Comparison of ENCODE assay signal across 28 cellular contexts in genomic region chr3:184733971-184734608, GRCh38.
"Had no signal": no experiment of that assay in that cellular context is flagged by ENCODE, and none has a peak within 500 bp of the region (broad histone marks: within the 10 kb centered on the region; RNA-seq: fewer than 3 reads in every experiment).

No MANE protein-coding gene starts in this region.

- H3K9me3 ChIP-seq: ascending aorta, body of pancreas, Peyer's patch had no signal

- H3K27me3 ChIP-seq: ascending aorta, body of pancreas, Peyer's patch had no signal

- DNase-seq: activated CD4-positive, alpha-beta T cell treated with anti-CD3 and anti-CD28 coated beads for 4 hours; activated CD8-positive, alpha-beta T cell treated with anti-CD3 and anti-CD28 coated beads for 36 hours; activated effector memory CD4-positive, alpha-beta T cell treated with Interleukin-2 at 50 U/mL for 16 hours; activated naive CD4-positive, alpha-beta T cell treated with Interleukin-2 at 50 U/mL for 16 hours; activated naive CD8-positive, alpha-beta T cell treated with anti-CD3 and anti-CD28 coated beads, Interleukin-2, amount 50 U/mL, for 24 hours; activated T-cell treated with anti-CD3 and anti-CD28 coated beads, Interleukin-2, amount 50 U/mL, for 24 hours; amniotic stem cell; body of pancreas; IMR-90; Kasumi-1; KBM-7; NCI-H1048; NCI-H2029; NCI-H2107; NCI-H2171 treated with DMSO at 0.1 percent for 48 hours; NCI-H345; NCI-H510A; NCI-H69; NK-92 treated with Interleukin-12 subunit alpha and Interleukin-12 subunit beta, amount 100 ng/mL, for 24 hours; OCI-M1; SHP77; T-helper 17 cell; WERI-Rb-1 had no signal

- H3K36me3 ChIP-seq: ascending aorta, Peyer's patch, WERI-Rb-1 had no signal

- ATAC-seq: activated CD8-positive, alpha-beta T cell treated with anti-CD3 and anti-CD28 coated beads for 36 hours; activated naive CD4-positive, alpha-beta T cell treated with anti-CD3 and anti-CD28 coated beads, Interleukin-2, amount 50 U/mL, for 72 hours; activated naive CD8-positive, alpha-beta T cell treated with anti-CD3 and anti-CD28 coated beads, Interleukin-2, amount 50 U/mL, for 24 hours; body of pancreas; T-helper 17 cell had no signal

- H3K36me3 Mint-ChIP-seq: activated naive CD4-positive, alpha-beta T cell treated with anti-CD3 and anti-CD28 coated beads, Interleukin-2, amount 50 U/mL, for 72 hours had no signal

- H3K27ac ChIP-seq: ascending aorta, body of pancreas, Peyer's patch, RWPE1, WERI-Rb-1 had no signal

- H3K9me3 Mint-ChIP-seq: activated CD8-positive, alpha-beta T cell treated with anti-CD3 and anti-CD28 coated beads for 36 hours; activated naive CD4-positive, alpha-beta T cell treated with anti-CD3 and anti-CD28 coated beads, Interleukin-2, amount 50 U/mL, for 72 hours; activated naive CD8-positive, alpha-beta T cell treated with anti-CD3 and anti-CD28 coated beads, Interleukin-2, amount 50 U/mL, for 24 hours; activated T-cell treated with anti-CD3 and anti-CD28 coated beads, Interleukin-2, amount 50 U/mL, for 24 hours; activated T-helper 1 cell treated with anti-CD3 and anti-CD28 coated beads, Interleukin-12 subunit alpha, Interleukin-12 subunit beta, Interleukin-2, Interleukin-4 antibody, amounts not matched to agents 30 ng/mL and 10 ng/mL and 1 ng/mL, durations not matched to agents 14 hours and 24 hours and 36 hours had no signal

- H3K27ac Mint-ChIP-seq: activated CD8-positive, alpha-beta T cell treated with anti-CD3 and anti-CD28 coated beads for 36 hours; activated naive CD8-positive, alpha-beta T cell treated with anti-CD3 and anti-CD28 coated beads, Interleukin-2, amount 50 U/mL, for 24 hours; activated T-cell treated with anti-CD3 and anti-CD28 coated beads, Interleukin-2, amount 50 U/mL, for 24 hours; activated T-helper 1 cell treated with anti-CD3 and anti-CD28 coated beads, Interleukin-12 subunit alpha, Interleukin-12 subunit beta, Interleukin-2, Interleukin-4 antibody, amounts not matched to agents 30 ng/mL and 10 ng/mL and 1 ng/mL, durations not matched to agents 14 hours and 24 hours and 36 hours; T-helper 17 cell had no signal

- H3K4me1 ChIP-seq: ascending aorta, body of pancreas had no signal

- H3K4me3 ChIP-seq: ascending aorta, body of pancreas, Peyer's patch had no signal

- H3K4me3 Mint-ChIP-seq: activated CD8-positive, alpha-beta T cell treated with anti-CD3 and anti-CD28 coated beads for 36 hours; activated naive CD8-positive, alpha-beta T cell treated with anti-CD3 and anti-CD28 coated beads, Interleukin-2, amount 50 U/mL, for 24 hours; activated T-cell treated with anti-CD3 and anti-CD28 coated beads, Interleukin-2, amount 50 U/mL, for 24 hours; activated T-helper 1 cell treated with anti-CD3 and anti-CD28 coated beads, Interleukin-12 subunit alpha, Interleukin-12 subunit beta, Interleukin-2, Interleukin-4 antibody, amounts not matched to agents 30 ng/mL and 10 ng/mL and 1 ng/mL, durations not matched to agents 14 hours and 24 hours and 36 hours; T-helper 17 cell had no signal

- H3K4me1 Mint-ChIP-seq: activated naive CD8-positive, alpha-beta T cell treated with anti-CD3 and anti-CD28 coated beads, Interleukin-2, amount 50 U/mL, for 24 hours had no signal
